In the genomic region with DNA sequence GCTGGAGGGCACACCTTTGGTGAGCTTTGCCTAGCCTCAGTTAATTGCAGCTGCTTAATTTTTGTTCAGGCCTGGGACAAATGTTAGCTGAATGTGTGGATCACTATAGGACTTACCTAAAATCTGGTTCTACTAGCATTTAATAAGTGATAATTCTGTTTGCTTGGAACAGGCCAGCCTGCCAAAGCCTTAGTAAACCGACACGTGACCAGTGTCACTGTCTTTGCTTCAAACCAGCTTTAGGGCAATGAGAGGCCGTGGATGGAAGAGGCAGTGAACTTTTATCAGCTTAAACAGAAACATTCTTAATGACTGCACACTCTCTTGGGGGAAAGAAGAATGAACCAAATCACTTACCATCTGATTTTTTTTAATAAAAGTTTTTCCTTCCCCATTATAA, we compare ENCODE assay signal across 21 cellular contexts. TPM values are rescaled to one million over a fixed set of nuclear protein-coding genes. Genes with fewer than 3 reads are reported as not detected.
DNase-seq lines count a peak whose midpoint lies in the region; ATAC-seq and TF ChIP-seq lines count a peak whose summit lies in the region.
"Had no signal": no experiment of that assay in that cellular context is flagged by ENCODE, and none has a peak within 500 bp of the region (broad histone marks: within the 10 kb centered on the region; RNA-seq: fewer than 3 reads in every experiment).

No MANE protein-coding gene starts in this region.

- H3K27me3 ChIP-seq in adipocyte (replicated peaks; ENCODE audit: control insufficient read depth, insufficient read depth, low read length) (no peaks in the 10 kb centered on the region), heart right ventricle (no peaks in the 10 kb centered on the region), trophoblast cell (ENCODE audit: insufficient read depth, low read length) (no peaks in the 10 kb centered on the region)

- no peak overlapping the region for H3K23ac ChIP-seq in trophoblast cell (ENCODE audit: low read length)

- H3K36me3 ChIP-seq in adipocyte (ENCODE audit: control insufficient read depth, insufficient read depth, low read length, severe bottlenecking) = peaks cover 2% of the 10 kb centered on the region
- peaks cover 0 to under 1% (median 0%) of the 10 kb centered on the region in 9 donors for H3K36me3 ChIP-seq in heart right ventricle
- H3K36me3 ChIP-seq in trophoblast cell (ENCODE audit: control insufficient read depth in 1 of 2, insufficient read depth in 2 of 2, low read length in 2 of 2) = no peaks in the 10 kb centered on the region

- no peak overlapping the region for H2BK12ac ChIP-seq in trophoblast cell (ENCODE audit: low read length)

- peaks cover 13% of the 10 kb centered on the region for H3K79me2 ChIP-seq in trophoblast cell (ENCODE audit: control insufficient read depth, insufficient read depth, low read length, poor library complexity)

- H3K4me3 ChIP-seq in adipocyte (ENCODE audit: low read length) (no peak overlapping the region), heart right ventricle (no peak overlapping the region), trophoblast cell (ENCODE audit: low read depth, low read length) (no peak overlapping the region)

- H2AK5ac ChIP-seq in trophoblast cell (ENCODE audit: low read length) = no peak overlapping the region

- H4K8ac ChIP-seq in trophoblast cell (ENCODE audit: low read depth, low read length) = no peak overlapping the region

- no peaks in the 10 kb centered on the region for H3K9me3 ChIP-seq in adipocyte (ENCODE audit: control insufficient read depth, low read length)
- H3K9me3 ChIP-seq in heart right ventricle = peaks cover 0 to 3% (median 0%) of the 10 kb centered on the region in 11 donors
- no peaks in the 10 kb centered on the region for H3K9me3 ChIP-seq in trophoblast cell (ENCODE audit: insufficient read depth, low read depth, low read length)

- H3K9ac ChIP-seq in adipocyte (ENCODE audit: low read length) = peak overlapping the region; percentile 56
- no peak overlapping the region for H3K9ac ChIP-seq in trophoblast cell (ENCODE audit: low read length)

- no peak overlapping the region for H3K4me3 Mint-ChIP-seq in type B pancreatic cell
- H3K4me3 Mint-ChIP-seq: activated CD4-positive, alpha-beta memory T cell treated with anti-CD3 and anti-CD28 coated beads for 36 hours; activated naive CD4-positive, alpha-beta T cell treated with anti-CD3 and anti-CD28 coated beads for 36 hours; activated T-cell treated with anti-CD3 and anti-CD28 coated beads, Interleukin-2, amount 50 U/mL, for 24 hours; CD4-positive, alpha-beta memory T cell; endodermal cell; T-helper 1 cell treated with Interleukin-12 subunit alpha and Interleukin-12 subunit beta and Interleukin-4 antibody, amounts not matched to agents 30 μg/mL and 1 μg/mL, for 36 hours had no signal

- H4K12ac ChIP-seq in trophoblast cell (ENCODE audit: low read depth, low read length) = no peak overlapping the region

- no peak overlapping the region for H2BK120ac ChIP-seq in trophoblast cell (ENCODE audit: insufficient read depth, low read length, poor library complexity)

- peak overlapping the region; percentile 58 for H3K4ac ChIP-seq in trophoblast cell (ENCODE audit: low read depth, low read length)

- no peaks in the 10 kb centered on the region for H3K27me3 Mint-ChIP-seq in type B pancreatic cell
- H3K27me3 Mint-ChIP-seq: activated CD4-positive, alpha-beta memory T cell treated with anti-CD3 and anti-CD28 coated beads for 36 hours; activated T-cell treated with anti-CD3 and anti-CD28 coated beads, Interleukin-2, amount 50 U/mL, for 24 hours had no signal

- intact Hi-C loops in heart right ventricle (cut with DNase I) = no loop called here

- H3K9me3 Mint-ChIP-seq in type B pancreatic cell = peaks cover 6% of the 10 kb centered on the region
- H3K9me3 Mint-ChIP-seq: activated T-cell treated with anti-CD3 and anti-CD28 coated beads, Interleukin-2, amount 50 U/mL, for 24 hours had no signal

- no peak overlapping the region for H2AFZ ChIP-seq in trophoblast cell (ENCODE audit: insufficient read depth, low read length, poor library complexity)

- peaks cover 34% of the 10 kb centered on the region for H3K4me1 Mint-ChIP-seq in type B pancreatic cell (ENCODE audit: unreplicated experiment)

- H2BK5ac ChIP-seq in trophoblast cell (ENCODE audit: low read depth, low read length, poor library complexity) = no peak overlapping the region

- ATAC-seq in heart right ventricle (peak in 6 of 8 donors; percentile 29 to 69 (median 46)), GM21423 (IDR thresholded peaks at IDR 0.05; ENCODE audit: unreplicated experiment) (no peak)

- H3K4me1 ChIP-seq in adipocyte (ENCODE audit: control insufficient read depth, insufficient read depth, low read length) (peaks cover 48% of the 10 kb centered on the region), heart right ventricle (peaks cover 8 to 81% (median 62%) of the 10 kb centered on the region in 9 donors), trophoblast cell (ENCODE audit: control insufficient read depth in 1 of 2, insufficient read depth in 2 of 2, low read length in 2 of 2) (peaks cover 8 to 14% of the 10 kb centered on the region in 2 experiments)

- no peak overlapping the region for H3K4me2 ChIP-seq in trophoblast cell (ENCODE audit: low read length)

- peak overlapping the region in 6 of 10 donors; percentile 6 to 47 (median 22) for H3K27ac ChIP-seq in heart right ventricle
- H3K27ac ChIP-seq in trophoblast cell (ENCODE audit: low read depth, low read length) = no peak overlapping the region

- H3K18ac ChIP-seq in trophoblast cell (ENCODE audit: low read length) = no peak overlapping the region

- no peak for TF ChIP-seq CTCF in heart right ventricle (IDR thresholded peaks at IDR 0.05)
- TF ChIP-seq CTCF in type B pancreatic cell (conservative IDR thresholded peaks at IDR 0.05) = no peak

- peaks cover 11% of the 10 kb centered on the region for H3K36me3 Mint-ChIP-seq in type B pancreatic cell
- H3K36me3 Mint-ChIP-seq: activated CD4-positive, alpha-beta memory T cell treated with anti-CD3 and anti-CD28 coated beads for 36 hours; CD4-positive, alpha-beta memory T cell had no signal

- H3K27ac Mint-ChIP-seq in type B pancreatic cell = peak overlapping the region; percentile 42
- H3K27ac Mint-ChIP-seq: activated CD4-positive, alpha-beta memory T cell treated with anti-CD3 and anti-CD28 coated beads for 36 hours; activated naive CD4-positive, alpha-beta T cell treated with anti-CD3 and anti-CD28 coated beads for 36 hours; activated T-cell treated with anti-CD3 and anti-CD28 coated beads, Interleukin-2, amount 50 U/mL, for 24 hours; endodermal cell; T-helper 1 cell treated with Interleukin-12 subunit alpha and Interleukin-12 subunit beta and Interleukin-4 antibody, amounts not matched to agents 30 μg/mL and 1 μg/mL, for 36 hours had no signal

- H3K79me1 ChIP-seq in trophoblast cell (ENCODE audit: low read length) = no peaks in the 10 kb centered on the region

- H3K14ac ChIP-seq in trophoblast cell (ENCODE audit: low read length) = no peak overlapping the region

- 29 to 38% methylated on average over 3 of the region's 3 CpGs for WGBS in heart right ventricle, 2 donors
- no CpG with 5 or more reads among the region's 3 CpGs for WGBS in trophoblast cell (ENCODE audit: extremely low coverage, insufficient coverage, insufficient read length)

- DNase-seq in adipocyte (ENCODE audit: low read depth) (no peak), heart right ventricle (no peak), trophoblast cell (no peak), type B pancreatic cell (ENCODE audit: extremely low spot score, unreplicated experiment) (no peak), iPS-NIHi11 (ENCODE audit: low spot score) (no peak), cerebellar nuclear complex (lab: John Stamatoyannopoulos, UW) (no peak)
- DNase-seq: activated CD4-positive, alpha-beta memory T cell treated with anti-CD3 and anti-CD28 coated beads for 36 hours; activated naive CD4-positive, alpha-beta T cell treated with anti-CD3 and anti-CD28 coated beads for 36 hours; activated T-cell treated with anti-CD3 and anti-CD28 coated beads, Interleukin-2, amount 50 U/mL, for 24 hours; CD4-positive, alpha-beta memory T cell; DMS153; endodermal cell; H7; NCI-H1436 treated with DMSO at 0.1 percent for 48 hours; NCI-H2171; NCI-H748 treated with DMSO at 0.1 percent for 48 hours; retina; SIG-M5; stimulated activated naive CD4-positive, alpha-beta T cell had no signal

- H4K91ac ChIP-seq in trophoblast cell (ENCODE audit: low read depth, low read length) = no peak overlapping the region

RNA-seq across cellular contexts. Expression of a gene that starts 10.8 kb away (rescaled TPM):
- total RNA-seq in heart right ventricle (10 to 100 TPM; 57.7 to 84.8 (median 68.6) TPM), type B pancreatic cell (ENCODE audit: low replicate concordance) (32.3 and 49.4 TPM in 2 replicates)
- 10 to 100 TPM; 20.1 to 33.6 TPM for polyA plus RNA-seq in heart right ventricle
- 66.9 and 67.3 TPM in 2 replicates for polyA plus RNA-seq in trophoblast cell (2013)
